In the genomic region with DNA sequence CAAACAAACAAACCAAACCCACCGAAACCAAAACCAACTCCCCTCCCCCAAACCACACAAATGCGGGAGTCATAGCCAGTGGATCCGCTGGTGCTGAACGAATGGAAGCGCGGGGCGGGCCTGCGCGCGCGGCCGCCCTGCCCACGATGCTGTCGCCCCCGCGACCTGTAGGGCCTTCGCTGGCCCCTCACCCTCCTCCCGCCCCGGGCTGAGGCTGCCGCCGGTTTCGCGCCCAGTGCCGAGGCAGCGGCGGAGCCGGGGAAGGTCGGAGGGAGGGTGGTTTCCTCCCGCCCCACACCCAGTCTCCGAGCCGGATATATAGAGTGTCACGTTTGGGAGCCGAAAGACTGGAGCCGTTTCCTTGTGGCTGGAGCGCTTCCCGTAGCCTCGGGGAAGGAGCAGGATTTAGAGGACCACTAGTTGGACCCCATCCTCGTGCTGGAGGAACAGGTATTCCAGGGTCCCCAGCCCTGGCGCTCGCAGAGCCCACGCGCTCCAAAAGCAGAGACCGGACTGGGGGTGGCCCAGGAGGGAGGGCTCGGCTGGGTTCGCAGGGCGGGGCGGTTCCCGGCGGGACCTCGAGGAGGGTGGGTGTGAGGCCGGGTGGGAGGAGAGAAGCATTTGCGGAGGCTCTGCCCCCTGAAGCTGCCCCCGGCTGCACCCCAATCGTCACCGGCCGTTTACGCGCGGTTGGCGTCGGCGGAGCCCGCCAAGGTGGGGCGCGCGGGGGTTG, we compare ENCODE assay signal across 8 cellular contexts. TPM values are rescaled to one million over a fixed set of nuclear protein-coding genes. Genes with fewer than 3 reads are reported as not detected.
DNase-seq lines count a peak whose midpoint lies in the region; ATAC-seq and TF ChIP-seq lines count a peak whose summit lies in the region.

A gene (plus strand): TSS at position 321 of the 733 bp plus-strand sequence. CDS start 121,172 bp downstream, outside the sequence.

- no peak for DNase-seq in AG04449 (ENCODE audit: low read depth, low spot score)
- DNase-seq in ascending aorta (ENCODE audit: low spot score in 2 of 2), result no peak
- DNase-seq in right atrium auricular region (ENCODE audit: low spot score), result no peak
- peak; percentile 58 to 67 for DNase-seq in psoas muscle
- no peak for DNase-seq in SW 1271 (lab: John Stamatoyannopoulos, UW)

- CTCF ChIA-PET in AG04449 (lab: Yijun Ruan, JAX), result interaction anchor here (1.2 kb wide), 1 partner anchor 17 kb away, joined by 3 read pairs; no protein-coding TSS in a partner anchor

- intact Hi-C loops in T-helper 1 cell treated with Interleukin-12 subunit alpha and Interleukin-12 subunit beta and Interleukin-4 antibody, amounts not matched to agents 30 ng/mL and 1 ng/mL, for 36 hours (cut with micrococcal nuclease), result loop anchor here (1.0 to 5.0 kb wide), 6 partner anchors 15 to 957 kb away; a partner anchor contains a TSS
- intact Hi-C loops in ascending aorta (cut with DNase I), result no loop called here
- intact Hi-C loops in psoas muscle (cut with DNase I), result no loop called here

- H3K36me3 ChIP-seq in ascending aorta (no peaks in the 10 kb centered on the region), right atrium auricular region (no peaks in the 10 kb centered on the region), psoas muscle (ENCODE audit: insufficient read depth in 1 of 2, low read depth in 1 of 2) (no peaks in the 10 kb centered on the region)

- H3K9me3 ChIP-seq in ascending aorta (no peaks in the 10 kb centered on the region), right atrium auricular region (no peaks in the 10 kb centered on the region), psoas muscle (no peaks in the 10 kb centered on the region)

- H3K27me3 ChIP-seq in ascending aorta (no peaks in the 10 kb centered on the region), right atrium auricular region (no peaks in the 10 kb centered on the region), psoas muscle (ENCODE audit: insufficient read depth in 3 of 3, low read length in 2 of 3) (peaks cover 0 to 28% (median 12%) of the 10 kb centered on the region in 3 donors)

- peak within 1 kb of the TSS; percentile 62 to 63 for H3K27ac ChIP-seq in ascending aorta
- H3K27ac ChIP-seq in right atrium auricular region, result peak within 1 kb of the TSS; percentile 73 to 80
- H3K27ac ChIP-seq in psoas muscle, result peak within 1 kb of the TSS; percentile 58

- POLR2A ChIA-PET in AG04449 (lab: Yijun Ruan, JAX), result no interaction called here

- 0 to 1% (median 1%) methylated on average over 65 to 66 of the region's 66 CpGs for WGBS in psoas muscle, 3 donors

- no peak for TF ChIP-seq CTCF in AG04449 (IDR thresholded peaks at IDR 0.05; ENCODE audit: insufficient read depth, low read length, missing control alignments)
- no peak for TF ChIP-seq CTCF in ascending aorta (IDR thresholded peaks at IDR 0.05)
- TF ChIP-seq CTCF in right atrium auricular region (IDR thresholded peaks at IDR 0.05), result no peak
- TF ChIP-seq CTCF in psoas muscle (IDR thresholded peaks at IDR 0.05), result no peak

- ATAC-seq in GM18870 (IDR thresholded peaks at IDR 0.05; ENCODE audit: unreplicated experiment) (peak; percentile 37), HG03520 (IDR thresholded peaks at IDR 0.05; ENCODE audit: unreplicated experiment) (peak; percentile 35), psoas muscle (peak; percentile 32 to 75 (median 67))

- H3K4me1 ChIP-seq in ascending aorta (no peaks in the 10 kb centered on the region), right atrium auricular region (peaks cover 0 to 26% of the 10 kb centered on the region in 2 donors), psoas muscle (no peaks in the 10 kb centered on the region)

- H3K4me3 ChIP-seq in AG04449 (ENCODE audit: low read depth, low read length) (peak within 1 kb of the TSS; percentile 84), ascending aorta (peak within 1 kb of the TSS; percentile 56 to 84), right atrium auricular region (peak within 1 kb of the TSS; percentile 63), psoas muscle (peak within 1 kb of the TSS; percentile 70)

RNA-seq across cellular contexts. Expression of the gene that starts here (rescaled TPM):
- 9.6 and 11.3 TPM in 2 replicates for total RNA-seq in T-helper 1 cell treated with Interleukin-12 subunit alpha and Interleukin-12 subunit beta and Interleukin-4 antibody, amounts not matched to agents 30 ng/mL and 1 ng/mL, for 36 hours
- total RNA-seq in ascending aorta (11.3 TPM), right atrium auricular region (1 to 10 TPM; 3.0 to 10.0 TPM), psoas muscle (1 to 10 TPM; 1.3 to 1.9 (median 1.7) TPM)
- polyA plus RNA-seq in psoas muscle, result 1 to 10 TPM in 1 of 3 donors, under 1 TPM in 2; 0.75 to 1.6 (median 0.98) TPM

Comparison
In these comparisons a context has a peak if more than half of its experiments do, and no peak if none do; other contexts are left out.
1. DNase-seq: peak in psoas muscle (2 of 2); none in AG04449 (single experiment), ascending aorta (0 of 2), right atrium auricular region (single experiment) and SW 1271 (0 of 2).
2. Peak in every context shown above with its lines, with median percentiles within 50 percentile points of each other: H3K4me3 ChIP-seq, ATAC-seq and H3K27ac ChIP-seq.